ENCODE assay signal across 30 cellular contexts in genomic region chr3:74750901-74751300, GRCh38.
"Had no signal": no experiment of that assay in that cellular context is flagged by ENCODE, and none has a peak within 500 bp of the region (broad histone marks: within the 10 kb centered on the region; RNA-seq: fewer than 3 reads in every experiment).

No MANE protein-coding gene starts in this region.

- H3K9me3 ChIP-seq: ascending aorta, body of pancreas, MG63 had no signal

- H3K4me3 Mint-ChIP-seq: activated B cell treated with CpG ODN at 0.5 μM for 24 hours; activated CD4-positive, alpha-beta memory T cell treated with anti-CD3 and anti-CD28 coated beads for 36 hours; activated CD4-positive, alpha-beta T cell treated with anti-CD3 and anti-CD28 coated beads, Interleukin-2, amount 10 ng/mL, durations not matched to agents 7 days and 5 days; activated naive CD8-positive, alpha-beta T cell treated with anti-CD3 and anti-CD28 coated beads, Interleukin-2, amount 50 U/mL, for 24 hours; activated T-cell treated with anti-CD3 and anti-CD28 coated beads, Interleukin-2, amount 50 U/mL, for 4 hours; T-helper 17 cell had no signal

- H3K27ac ChIP-seq: ascending aorta, body of pancreas had no signal

- H3K36me3 ChIP-seq: ascending aorta, MG63 had no signal

- FAIRE-seq: RCC 7860, TTC549 had no signal

- H3K4me1 Mint-ChIP-seq: activated B cell treated with CpG ODN at 0.5 μM for 24 hours; activated CD4-positive, alpha-beta T cell treated with anti-CD3 and anti-CD28 coated beads, Interleukin-2, amount 10 ng/mL, durations not matched to agents 7 days and 5 days; activated naive CD8-positive, alpha-beta T cell treated with anti-CD3 and anti-CD28 coated beads, Interleukin-2, amount 50 U/mL, for 24 hours; T-helper 17 cell had no signal

- H3K27me3 Mint-ChIP-seq: activated B cell treated with CpG ODN at 0.5 μM for 24 hours; activated CD4-positive, alpha-beta memory T cell treated with anti-CD3 and anti-CD28 coated beads for 36 hours; activated CD4-positive, alpha-beta T cell treated with anti-CD3 and anti-CD28 coated beads, Interleukin-2, amount 10 ng/mL, durations not matched to agents 7 days and 5 days; activated naive CD8-positive, alpha-beta T cell treated with anti-CD3 and anti-CD28 coated beads, Interleukin-2, amount 50 U/mL, for 24 hours; T-helper 17 cell had no signal

- DNase-seq: activated B cell treated with CpG ODN at 0.5 μM for 24 hours; activated CD4-positive, alpha-beta memory T cell treated with anti-CD3 and anti-CD28 coated beads for 36 hours; activated CD4-positive, alpha-beta T cell treated with anti-CD3 and anti-CD28 coated beads for 1 hour; activated CD4-positive, alpha-beta T cell treated with anti-CD3 and anti-CD28 coated beads, Interleukin-2, amount 10 ng/mL, durations not matched to agents 7 days and 5 days; activated CD8-positive, alpha-beta memory T cell treated with anti-CD3 and anti-CD28 coated beads for 24 hours; activated effector memory CD4-positive, alpha-beta T cell treated with anti-CD3 and anti-CD28 coated beads, Interleukin-2, amount 50 U/mL, for 16 hours; activated naive CD4-positive, alpha-beta T cell treated with Interleukin-2 at 50 U/mL for 16 hours; activated naive CD8-positive, alpha-beta T cell treated with anti-CD3 and anti-CD28 coated beads, Interleukin-2, amount 50 U/mL, for 24 hours; activated T-cell treated with anti-CD3 and anti-CD28 coated beads, Interleukin-2, amount 50 U/mL, for 4 hours; amniotic stem cell; body of pancreas; cerebellar nuclear complex; MG63; NCI-H1092 treated with DMSO at 0.1 percent for 48 hours; NCI-H1417 treated with DMSO at 0.1 percent for 48 hours; NCI-H1694; NCI-H2029; NCI-H2107; NCI-H2171 treated with DMSO at 0.1 percent for 48 hours; NCI-H226; NCI-H526; NCI-H82; PC-3; SHP77 treated with DMSO at 0.1 percent for 48 hours; T-helper 17 cell; T-helper 9 cell had no signal

- H3K36me3 Mint-ChIP-seq: activated CD4-positive, alpha-beta memory T cell treated with anti-CD3 and anti-CD28 coated beads for 36 hours had no signal

- ATAC-seq: activated naive CD4-positive, alpha-beta T cell treated with anti-CD3 and anti-CD28 coated beads, Interleukin-2, amount 50 U/mL, for 72 hours; activated naive CD8-positive, alpha-beta T cell treated with anti-CD3 and anti-CD28 coated beads, Interleukin-2, amount 50 U/mL, for 24 hours; activated T-cell treated with anti-CD3 and anti-CD28 coated beads, Interleukin-2, amount 50 U/mL, for 4 hours; body of pancreas; PC-3; T-helper 17 cell had no signal

- H3K27ac Mint-ChIP-seq: activated B cell treated with CpG ODN at 0.5 μM for 24 hours; activated CD4-positive, alpha-beta memory T cell treated with anti-CD3 and anti-CD28 coated beads for 36 hours; activated CD4-positive, alpha-beta T cell treated with anti-CD3 and anti-CD28 coated beads, Interleukin-2, amount 10 ng/mL, durations not matched to agents 7 days and 5 days; activated naive CD4-positive, alpha-beta T cell treated with anti-CD3 and anti-CD28 coated beads, Interleukin-2, amount 50 U/mL, for 72 hours; activated naive CD8-positive, alpha-beta T cell treated with anti-CD3 and anti-CD28 coated beads, Interleukin-2, amount 50 U/mL, for 24 hours; T-helper 17 cell had no signal

- H3K4me1 ChIP-seq: ascending aorta, body of pancreas had no signal

- H3K4me3 ChIP-seq: ascending aorta, body of pancreas, MG63 had no signal

- H3K27me3 ChIP-seq: ascending aorta, body of pancreas, MG63 had no signal
